Comparison of ENCODE assay signal across 15 cellular contexts in genomic region chr14:73878436-73878835, GRCh38. TPM values are rescaled to one million over a fixed set of nuclear protein-coding genes. Genes with fewer than 3 reads are reported as not detected.
DNase-seq lines count a peak whose midpoint lies in the region; TF ChIP-seq lines count a peak whose summit lies in the region.
"Had no signal": no experiment of that assay in that cellular context is flagged by ENCODE, and none has a peak within 500 bp of the region (broad histone marks: within the 10 kb centered on the region; RNA-seq: fewer than 3 reads in every experiment).

No MANE protein-coding gene starts in this region.

- CTCF ChIA-PET in MCF 10A (lab: Yijun Ruan, JAX), result no interaction called here

- no peak overlapping the region for H3K4me3 ChIP-seq in breast epithelium
- no peak overlapping the region for H3K4me3 ChIP-seq in vagina
- no peak overlapping the region for H3K4me3 ChIP-seq in Peyer's patch
- no peak overlapping the region for H3K4me3 ChIP-seq in sigmoid colon

- H3K27me3 ChIP-seq in breast epithelium (no peaks in the 10 kb centered on the region), vagina (no peaks in the 10 kb centered on the region), Peyer's patch (no peaks in the 10 kb centered on the region), sigmoid colon (no peaks in the 10 kb centered on the region)

- H3K36me3 Mint-ChIP-seq in MCF 10A (ENCODE audit: insufficient read depth, unreplicated experiment), result peaks cover 41% of the 10 kb centered on the region

- 87 to 88% methylated on average over 6 of the region's 6 CpGs for WGBS in sigmoid colon, 2 donors

- H3K27ac ChIP-seq in breast epithelium (no peak overlapping the region), vagina (no peak overlapping the region), Peyer's patch (no peak overlapping the region), sigmoid colon (no peak overlapping the region)

- TF ChIP-seq EP300 in sigmoid colon (IDR thresholded peaks at IDR 0.05), result no peak

- H3K4me3 Mint-ChIP-seq in MCF 10A (ENCODE audit: unreplicated experiment), result no peak overlapping the region

- no peaks in the 10 kb centered on the region for H3K36me3 ChIP-seq in breast epithelium
- H3K36me3 ChIP-seq in vagina, result no peaks in the 10 kb centered on the region
- H3K36me3 ChIP-seq in Peyer's patch, result no peaks in the 10 kb centered on the region
- peaks cover 0 to 32% (median 3%) of the 10 kb centered on the region in 4 donors for H3K36me3 ChIP-seq in sigmoid colon

- DNase-seq in MCF 10A (ENCODE audit: unreplicated experiment), result peak; percentile 53
- DNase-seq in breast epithelium (ENCODE audit: low spot score in 2 of 2), result no peak
- peak; percentile 41 for DNase-seq in NCI-H460 (ENCODE audit: extremely low read depth, low read depth)
- DNase-seq in fibroblast of gingiva (ENCODE audit: low read depth), result peak; percentile 73
- no peak for DNase-seq in vagina (ENCODE audit: extremely low spot score in 2 of 2)
- no peak for DNase-seq in Peyer's patch
- no peak for DNase-seq in activated CD4-positive, alpha-beta T cell treated with anti-CD3 and anti-CD28 coated beads for 1 hour
- DNase-seq in sigmoid colon, result no peak
- DNase-seq: AML-193, GOT3, Kasumi-1, NCI-H1436 treated with DMSO at 0.1 percent for 48 hours, NCI-H2081, NCI-H526 treated with DMSO at 0.1 percent for 48 hours, SHP77 had no signal

- H3K9me3 ChIP-seq in breast epithelium (no peaks in the 10 kb centered on the region), vagina (no peaks in the 10 kb centered on the region), Peyer's patch (no peaks in the 10 kb centered on the region), sigmoid colon (no peaks in the 10 kb centered on the region)

- no peaks in the 10 kb centered on the region for H3K9me3 Mint-ChIP-seq in MCF 10A (ENCODE audit: unreplicated experiment)

- H3K27me3 Mint-ChIP-seq in MCF 10A (ENCODE audit: insufficient read depth, unreplicated experiment), result no peaks in the 10 kb centered on the region

- H3K27ac Mint-ChIP-seq in MCF 10A (ENCODE audit: low read depth, unreplicated experiment), result no peak overlapping the region

- intact Hi-C loops in MCF 10A (cut with micrococcal nuclease) (no loop called here), breast epithelium (cut with DNase I; ENCODE audit: low total_unique reads) (no loop called here), vagina (cut with DNase I) (no loop called here), sigmoid colon (cut with DNase I) (no loop called here)

- no peak for TF ChIP-seq POLR2A in breast epithelium (IDR thresholded peaks at IDR 0.05)
- TF ChIP-seq POLR2A in vagina (IDR thresholded peaks at IDR 0.05), result no peak
- TF ChIP-seq POLR2A in Peyer's patch (IDR thresholded peaks at IDR 0.05), result no peak
- no peak for TF ChIP-seq POLR2A in sigmoid colon (IDR thresholded peaks at IDR 0.05)

- BruUV-seq in MCF 10A (replicated peaks; lab: Mats Ljungman, UMichigan), result no TSS peak

- POLR2A ChIA-PET in MCF 10A (lab: Yijun Ruan, JAX), result interaction anchor here (0.6 to 2.2 kb wide), 4 partner anchors 8 to 155 kb away, joined by 3 to 12 read pairs (median 6); partner anchors contain the start of genes PTGR2 and ZNF410

- H3K4me1 Mint-ChIP-seq in MCF 10A (ENCODE audit: insufficient read depth, unreplicated experiment), result no peaks in the 10 kb centered on the region

- H3K4me1 ChIP-seq in breast epithelium (no peaks in the 10 kb centered on the region), vagina (no peaks in the 10 kb centered on the region), Peyer's patch (no peaks in the 10 kb centered on the region), sigmoid colon (no peaks in the 10 kb centered on the region)

- no peak for TF ChIP-seq CTCF in MCF 10A (IDR thresholded peaks at IDR 0.05; ENCODE audit: unreplicated experiment)
- TF ChIP-seq CTCF in breast epithelium (IDR thresholded peaks at IDR 0.05), result no peak
- no peak for TF ChIP-seq CTCF in vagina (IDR thresholded peaks at IDR 0.05)
- TF ChIP-seq CTCF in Peyer's patch (IDR thresholded peaks at IDR 0.05), result no peak
- TF ChIP-seq CTCF in sigmoid colon (IDR thresholded peaks at IDR 0.05), result no peak

RNA-seq across cellular contexts. Expression of gene ZNF410, which starts 8.2 kb away (rescaled TPM):
- total RNA-seq in MCF 10A (2022) (74.0 and 76.0 TPM in 2 replicates), breast epithelium (10 to 100 TPM; 47.8 to 71.1 (median 59.0) TPM), vagina (36.6 TPM), Peyer's patch (10 to 100 TPM; 44.6 to 71.2 (median 61.0) TPM), sigmoid colon (10 to 100 TPM; 45.1 to 67.8 (median 53.8) TPM)
- total RNA-seq in NCI-H460 (2014; rRNA removed; shearing (Covaris generic)), result 77.5 and 79.3 TPM in 2 replicates
- polyA plus RNA-seq in NCI-H460 (2014; cell fraction: nucleus; rRNA removed), result 52.8 and 63.9 TPM in 2 replicates
- 10 to 100 TPM; 33.3 to 37.8 (median 35.4) TPM for polyA plus RNA-seq in sigmoid colon

RNA-seq across cellular contexts. Expression of gene PTGR2, which starts 26.8 kb away (rescaled TPM):
- total RNA-seq in MCF 10A (2022) (9.2 and 13.1 TPM in 2 replicates), breast epithelium (10 to 100 TPM; 11.5 to 14.6 (median 12.3) TPM), vagina (5.6 TPM), Peyer's patch (10 to 100 TPM; 11.1 to 19.0 (median 12.9) TPM), sigmoid colon (10 to 100 TPM in 1 of 4 donors, 1 to 10 TPM in 3; 5.0 to 11.4 (median 6.3) TPM)
- total RNA-seq in NCI-H460 (2014; rRNA removed; shearing (Covaris generic)), result 9.6 and 12.8 TPM in 2 replicates
- polyA plus RNA-seq in NCI-H460 (2014; cell fraction: nucleus; rRNA removed), result 8.7 and 22.8 TPM in 2 replicates
- 1 to 10 TPM; 6.4 to 9.0 (median 6.6) TPM for polyA plus RNA-seq in sigmoid colon

Comparison
In these comparisons a context has a peak if more than half of its experiments do, and no peak if none do; other contexts are left out.
1. DNase-seq: peak in MCF 10A (single experiment), NCI-H460 (single experiment) and fibroblast of gingiva (single experiment); none in breast epithelium (0 of 2), vagina (0 of 2), Peyer's patch (0 of 3), activated CD4-positive, alpha-beta T cell treated with anti-CD3 and anti-CD28 coated beads for 1 hour (single experiment) and sigmoid colon (single experiment).